Comparison of ENCODE assay signal across 10 cellular contexts in genomic region chr5:131514316-131515275, GRCh38.
DNase-seq lines count a peak whose midpoint lies in the region; ATAC-seq and TF ChIP-seq lines count a peak whose summit lies in the region.
"Had no signal": no experiment of that assay in that cellular context is flagged by ENCODE, and none has a peak within 500 bp of the region (broad histone marks: within the 10 kb centered on the region; RNA-seq: fewer than 3 reads in every experiment).

No MANE protein-coding gene starts in this region.

- intact Hi-C loops in Caco-2 (cut with micrococcal nuclease; ENCODE audit: unreplicated experiment), result no loop called here

- H3K27me3 Mint-ChIP-seq in activated CD4-positive, alpha-beta T cell treated with anti-CD3 and anti-CD28 coated beads, Interleukin-2, amount 10 ng/mL, durations not matched to agents 7 days and 5 days, result no peaks in the 10 kb centered on the region
- H3K27me3 Mint-ChIP-seq in central memory CD8-positive, alpha-beta T cell, result no peaks in the 10 kb centered on the region
- no peaks in the 10 kb centered on the region for H3K27me3 Mint-ChIP-seq in Caco-2 (ENCODE audit: insufficient read depth, unreplicated experiment)

- POLR2A ChIA-PET in activated CD4-positive, alpha-beta T cell treated with anti-CD3 and anti-CD28 coated beads, Interleukin-2, amount 10 ng/mL, durations not matched to agents 7 days and 5 days (lab: Charles Lee), result no interaction called here
- POLR2A ChIA-PET in Caco-2 (lab: Charles Lee), result no interaction called here

- peak; percentile 94 for ATAC-seq in central memory CD8-positive, alpha-beta T cell (replicated peaks; ENCODE audit: extremely low read depth, poor library complexity, severe bottlenecking)
- peak; percentile 90 for ATAC-seq in stimulated activated effector memory CD8-positive, alpha-beta T cell treated with anti-CD3 and anti-CD28 coated beads, Interleukin-12 subunit alpha, Interleukin-12 subunit beta, amount 100 ng/mL, for 72 hours
- ATAC-seq in GM18505 (IDR thresholded peaks at IDR 0.05; ENCODE audit: unreplicated experiment), result no peak

- no peaks in the 10 kb centered on the region for H3K9me3 Mint-ChIP-seq in activated CD4-positive, alpha-beta T cell treated with anti-CD3 and anti-CD28 coated beads, Interleukin-2, amount 10 ng/mL, durations not matched to agents 7 days and 5 days
- H3K9me3 Mint-ChIP-seq in central memory CD8-positive, alpha-beta T cell, result no peaks in the 10 kb centered on the region
- no peaks in the 10 kb centered on the region for H3K9me3 Mint-ChIP-seq in stimulated activated effector memory CD8-positive, alpha-beta T cell treated with anti-CD3 and anti-CD28 coated beads, Interleukin-12 subunit alpha, Interleukin-12 subunit beta, amount 100 ng/mL, for 72 hours
- H3K9me3 Mint-ChIP-seq in Caco-2 (ENCODE audit: unreplicated experiment), result no peaks in the 10 kb centered on the region

- TF ChIP-seq POLR2A in GM18505 (IDR thresholded peaks at IDR 0.05; ENCODE audit: borderline replicate concordance, extremely low read depth, insufficient read depth, insufficient read length), result no peak

- no peak for TF ChIP-seq CTCF in Caco-2 (IDR thresholded peaks at IDR 0.05; ENCODE audit: insufficient read depth in 1 of 2, low read depth in 1 of 2, low read length in 1 of 2, severe bottlenecking in 1 of 2, unreplicated experiment in 1 of 2)

- peak overlapping the region; percentile 85 for H3K27ac Mint-ChIP-seq in activated CD4-positive, alpha-beta T cell treated with anti-CD3 and anti-CD28 coated beads, Interleukin-2, amount 10 ng/mL, durations not matched to agents 7 days and 5 days
- H3K27ac Mint-ChIP-seq in central memory CD8-positive, alpha-beta T cell (ENCODE audit: low read depth), result peak overlapping the region; percentile 92
- peak overlapping the region; percentile 74 for H3K27ac Mint-ChIP-seq in stimulated activated effector memory CD8-positive, alpha-beta T cell treated with anti-CD3 and anti-CD28 coated beads, Interleukin-12 subunit alpha, Interleukin-12 subunit beta, amount 100 ng/mL, for 72 hours
- H3K27ac Mint-ChIP-seq in Caco-2 (ENCODE audit: unreplicated experiment), result no peak overlapping the region

- peak overlapping the region; percentile 71 for H3K4me3 Mint-ChIP-seq in activated CD4-positive, alpha-beta T cell treated with anti-CD3 and anti-CD28 coated beads, Interleukin-2, amount 10 ng/mL, durations not matched to agents 7 days and 5 days
- H3K4me3 Mint-ChIP-seq in central memory CD8-positive, alpha-beta T cell, result peak overlapping the region; percentile 73
- peak overlapping the region; percentile 59 for H3K4me3 Mint-ChIP-seq in stimulated activated effector memory CD8-positive, alpha-beta T cell treated with anti-CD3 and anti-CD28 coated beads, Interleukin-12 subunit alpha, Interleukin-12 subunit beta, amount 100 ng/mL, for 72 hours
- H3K4me3 Mint-ChIP-seq in Caco-2 (ENCODE audit: unreplicated experiment), result no peak overlapping the region

- H3K36me3 Mint-ChIP-seq in activated CD4-positive, alpha-beta T cell treated with anti-CD3 and anti-CD28 coated beads, Interleukin-2, amount 10 ng/mL, durations not matched to agents 7 days and 5 days (ENCODE audit: low read depth), result peaks cover 47% of the 10 kb centered on the region
- H3K36me3 Mint-ChIP-seq in central memory CD8-positive, alpha-beta T cell (ENCODE audit: insufficient read depth), result peaks cover 24% of the 10 kb centered on the region
- peaks cover 29% of the 10 kb centered on the region for H3K36me3 Mint-ChIP-seq in stimulated activated effector memory CD8-positive, alpha-beta T cell treated with anti-CD3 and anti-CD28 coated beads, Interleukin-12 subunit alpha, Interleukin-12 subunit beta, amount 100 ng/mL, for 72 hours
- H3K36me3 Mint-ChIP-seq in Caco-2 (ENCODE audit: insufficient read depth, unreplicated experiment), result peaks cover 13% of the 10 kb centered on the region

- no peaks in the 10 kb centered on the region for H3K27me3 ChIP-seq in Caco-2 (replicated peaks; ENCODE audit: control insufficient read depth, insufficient read depth, low read length)

- DNase-seq in activated CD4-positive, alpha-beta T cell treated with anti-CD3 and anti-CD28 coated beads, Interleukin-2, amount 10 ng/mL, durations not matched to agents 7 days and 5 days, result peak; percentile 40
- no peak for DNase-seq in activated CD4-positive, alpha-beta T cell treated with anti-CD3 and anti-CD28 coated beads for 48 hours
- DNase-seq in Kasumi-1 (lab: John Stamatoyannopoulos, UW), result peak; percentile 78 to 79
- DNase-seq in central memory CD8-positive, alpha-beta T cell (ENCODE audit: low spot score in 2 of 2), result peak in 1 of 2 donors; percentile 24
- DNase-seq in stimulated activated effector memory CD8-positive, alpha-beta T cell treated with anti-CD3 and anti-CD28 coated beads, Interleukin-12 subunit alpha, Interleukin-12 subunit beta, amount 100 ng/mL, for 72 hours (ENCODE audit: low spot score in 2 of 2), result no peak
- DNase-seq in NCI-H446 treated with DMSO at 0.1 percent for 48 hours (lab: John Stamatoyannopoulos, UW), result no peak
- DNase-seq in Caco-2, result no peak
- DNase-seq: COR-L47, NCI-H1105 treated with DMSO at 0.1 percent for 48 hours had no signal

- no TSS peak for BruUV-seq in Caco-2 (replicated peaks; lab: Mats Ljungman, UMichigan)

- CTCF ChIA-PET in activated CD4-positive, alpha-beta T cell treated with anti-CD3 and anti-CD28 coated beads, Interleukin-2, amount 10 ng/mL, durations not matched to agents 7 days and 5 days (lab: Charles Lee), result interaction anchor here (0.6 to 1.3 kb wide), 3 partner anchors 9 to 163 kb away, joined by 3 to 4 read pairs (median 3); no protein-coding TSS in a partner anchor
- CTCF ChIA-PET in Caco-2 (lab: Charles Lee), result no interaction called here

- no peaks in the 10 kb centered on the region for H3K36me3 ChIP-seq in Caco-2 (ENCODE audit: control insufficient read depth, insufficient read depth, low read length)

- peaks cover 47% of the 10 kb centered on the region for H3K4me1 Mint-ChIP-seq in activated CD4-positive, alpha-beta T cell treated with anti-CD3 and anti-CD28 coated beads, Interleukin-2, amount 10 ng/mL, durations not matched to agents 7 days and 5 days
- H3K4me1 Mint-ChIP-seq in central memory CD8-positive, alpha-beta T cell, result peaks cover 41% of the 10 kb centered on the region
- H3K4me1 Mint-ChIP-seq in stimulated activated effector memory CD8-positive, alpha-beta T cell treated with anti-CD3 and anti-CD28 coated beads, Interleukin-12 subunit alpha, Interleukin-12 subunit beta, amount 100 ng/mL, for 72 hours, result peaks cover 45% of the 10 kb centered on the region
- H3K4me1 Mint-ChIP-seq in Caco-2 (ENCODE audit: low read depth, unreplicated experiment), result peaks cover 9% of the 10 kb centered on the region

- peaks cover 6% of the 10 kb centered on the region; the same call in 1 of the 2 replicates for H3K4me1 ChIP-seq in Caco-2

- H3K9me3 ChIP-seq in Caco-2, result no peaks in the 10 kb centered on the region

- H3K4me3 ChIP-seq in Caco-2 (ENCODE audit: low read depth, low read length), result no peak overlapping the region

Comparison
In these comparisons a context has a peak if more than half of its experiments do, and no peak if none do; other contexts are left out.
1. DNase-seq: peak in activated CD4-positive, alpha-beta T cell treated with anti-CD3 and anti-CD28 coated beads, Interleukin-2, amount 10 ng/mL, durations not matched to agents 7 days and 5 days (single experiment) and Kasumi-1 (2 of 2); none in activated CD4-positive, alpha-beta T cell treated with anti-CD3 and anti-CD28 coated beads for 48 hours (single experiment), stimulated activated effector memory CD8-positive, alpha-beta T cell treated with anti-CD3 and anti-CD28 coated beads, Interleukin-12 subunit alpha, Interleukin-12 subunit beta, amount 100 ng/mL, for 72 hours (0 of 2), NCI-H446 treated with DMSO at 0.1 percent for 48 hours (single experiment) and Caco-2 (0 of 2).